In the genomic region with DNA sequence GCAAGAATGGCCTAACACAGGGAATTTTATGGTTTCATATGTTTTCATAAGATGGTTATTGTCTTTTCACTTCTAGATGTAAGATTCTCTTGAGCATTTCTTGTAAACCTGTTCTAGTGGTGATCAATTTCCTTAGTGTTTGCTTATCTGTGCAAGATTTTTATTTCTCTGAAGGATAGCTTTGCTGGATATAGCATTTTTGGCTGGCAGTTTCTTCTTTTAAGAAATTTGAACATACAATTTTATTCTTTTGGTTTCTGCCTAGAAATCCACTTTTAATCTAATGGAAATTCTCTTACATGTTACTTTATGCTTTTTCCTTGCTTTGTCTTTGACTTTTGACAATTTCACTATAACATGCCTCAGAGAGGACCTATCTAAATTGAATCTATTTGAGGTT, we compare ENCODE assay signal across 8 cellular contexts.
"Had no signal": no experiment of that assay in that cellular context is flagged by ENCODE, and none has a peak within 500 bp of the region (broad histone marks: within the 10 kb centered on the region; RNA-seq: fewer than 3 reads in every experiment).

No MANE protein-coding gene starts in this region.

- H3K4me3 ChIP-seq: GM23248, GM23338, HAP-1 had no signal

- DNase-seq: GM23248, GOT3, H7, H9, HCEC 1CT, HFFc6 had no signal

- H3K4me1 ChIP-seq: HAP-1 had no signal

- H3K36me3 ChIP-seq: HAP-1 had no signal

- H3K9me3 ChIP-seq: HAP-1 had no signal

- H3K27ac ChIP-seq: GM23248 had no signal
